Comparison of ENCODE assay signal across 15 cellular contexts in the genomic region with DNA sequence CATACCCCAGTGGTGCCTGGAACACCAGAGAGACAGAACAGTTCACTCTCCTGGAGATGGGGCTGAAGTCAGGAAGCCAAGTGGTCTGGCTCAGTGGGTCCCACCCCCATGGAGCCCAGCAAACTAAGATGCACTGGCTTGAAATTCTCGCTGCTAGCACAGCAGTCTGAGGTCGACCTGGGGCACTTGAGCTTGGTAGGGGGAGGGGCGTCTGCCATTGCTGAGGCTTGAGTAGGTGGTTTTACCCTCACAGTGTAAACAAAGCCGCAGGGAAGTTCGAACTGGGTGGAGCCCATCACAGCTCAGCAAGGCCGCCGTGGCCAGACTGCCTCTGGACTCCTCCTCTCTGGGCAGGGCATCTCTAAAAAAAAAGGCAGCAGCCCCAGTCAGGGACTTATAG.
A peak's percentile ranks its signal among the peaks of the same experiment; 100 is the strongest.
DNase-seq lines count a peak whose midpoint lies in the region; ATAC-seq and TF ChIP-seq lines count a peak whose summit lies in the region.
"Had no signal": no experiment of that assay in that cellular context is flagged by ENCODE, and none has a peak within 500 bp of the region (broad histone marks: within the 10 kb centered on the region; RNA-seq: fewer than 3 reads in every experiment).

No MANE protein-coding gene starts in this region.

- no peak overlapping the region for H3K27ac Mint-ChIP-seq in GM23338
- H3K27ac Mint-ChIP-seq in nephron progenitor cell: peak overlapping the region; percentile 68
- H3K27ac Mint-ChIP-seq in naive thymus-derived CD8-positive, alpha-beta T cell: no peak overlapping the region
- H3K27ac Mint-ChIP-seq: HFFc6; IgD-negative memory B cell; T-helper 1 cell treated with Interleukin-12 subunit alpha and Interleukin-12 subunit beta and Interleukin-4 antibody, amounts not matched to agents 30 μg/mL and 1 μg/mL, for 36 hours had no signal

- DNase-seq in GM23338 (ENCODE audit: low spot score): peak; percentile 81
- peak; percentile 5 for DNase-seq in NCI-H2227 treated with DMSO at 0.1 percent for 48 hours (lab: John Stamatoyannopoulos, UW)
- peak; percentile 4 for DNase-seq in choroid plexus epithelial cell (ENCODE audit: low read depth)
- peak; percentile 50 for DNase-seq in nephron progenitor cell
- DNase-seq in naive thymus-derived CD8-positive, alpha-beta T cell: no peak
- DNase-seq in hippocampal formation (lab: John Stamatoyannopoulos, UW): no peak
- DNase-seq: activated CD4-positive, alpha-beta T cell treated with anti-CD3 and anti-CD28 coated beads, Interleukin-2, amount 50 U/mL, for 4 hours; HFFc6; NCI-H1436 treated with DMSO at 0.1 percent for 48 hours; stimulated activated CD4-positive, alpha-beta T cell treated with anti-CD3 and anti-CD28 coated beads, Interleukin-4, amount 100 ng/mL, for 24 hours; stimulated activated naive CD8-positive, alpha-beta T cell treated with anti-CD3 and anti-CD28 coated beads, Interleukin-15, Interleukin-2, amounts not matched to agents 100 U/mL and 50 U/mL, for 24 hours had no signal

- no peaks in the 10 kb centered on the region for H3K27me3 ChIP-seq in GM23338 (ENCODE audit: insufficient read depth)

- peak; percentile 98 for ATAC-seq in GM23338
- ATAC-seq in naive thymus-derived CD8-positive, alpha-beta T cell: no peak
- no peak for ATAC-seq in GM19455 (IDR thresholded peaks at IDR 0.05; ENCODE audit: unreplicated experiment)
- ATAC-seq in HG02981 (IDR thresholded peaks at IDR 0.05; ENCODE audit: unreplicated experiment): no peak
- ATAC-seq: stimulated activated naive CD8-positive, alpha-beta T cell treated with anti-CD3 and anti-CD28 coated beads, Interleukin-15, Interleukin-2, amounts not matched to agents 100 U/mL and 50 U/mL, for 24 hours had no signal

- H3K36me3 Mint-ChIP-seq in GM23338 (ENCODE audit: low read depth) (no peaks in the 10 kb centered on the region), nephron progenitor cell (ENCODE audit: low read depth) (peaks cover 13% of the 10 kb centered on the region)
- no peaks in the 10 kb centered on the region for H3K36me3 Mint-ChIP-seq in naive thymus-derived CD8-positive, alpha-beta T cell
- H3K36me3 Mint-ChIP-seq: IgD-negative memory B cell had no signal

- H3K27me3 Mint-ChIP-seq in GM23338 (ENCODE audit: insufficient read depth, low read depth, poor library complexity) (no peaks in the 10 kb centered on the region), nephron progenitor cell (ENCODE audit: low read depth, poor library complexity) (peaks cover 11% of the 10 kb centered on the region)
- peaks cover 7 to 38% (median 19%) of the 10 kb centered on the region in 5 donors for H3K27me3 Mint-ChIP-seq in naive thymus-derived CD8-positive, alpha-beta T cell

- H3K4me3 Mint-ChIP-seq in GM23338: peak overlapping the region; percentile 32; the same call in 1 of the 3 replicates
- no peak overlapping the region for H3K4me3 Mint-ChIP-seq in nephron progenitor cell
- no peak overlapping the region for H3K4me3 Mint-ChIP-seq in naive thymus-derived CD8-positive, alpha-beta T cell
- H3K4me3 Mint-ChIP-seq: HFFc6; IgD-negative memory B cell; T-helper 1 cell treated with Interleukin-12 subunit alpha and Interleukin-12 subunit beta and Interleukin-4 antibody, amounts not matched to agents 30 μg/mL and 1 μg/mL, for 36 hours had no signal

- H3K9me3 Mint-ChIP-seq in GM23338: peaks cover 8% of the 10 kb centered on the region; the same call in 2 of the 3 replicates
- peaks cover 30% of the 10 kb centered on the region for H3K9me3 Mint-ChIP-seq in nephron progenitor cell
- H3K9me3 Mint-ChIP-seq in naive thymus-derived CD8-positive, alpha-beta T cell: peaks cover 0 to 8% (median 0%) of the 10 kb centered on the region in 9 donors
- H3K9me3 Mint-ChIP-seq: HFFc6 had no signal

- H3K36me3 ChIP-seq in GM23338 (ENCODE audit: insufficient read depth): no peaks in the 10 kb centered on the region

- POLR2A ChIA-PET in naive thymus-derived CD8-positive, alpha-beta T cell (lab: Charles Lee): no interaction called here

- H3K4me1 ChIP-seq in GM23338 (ENCODE audit: insufficient read depth): peaks cover 16% of the 10 kb centered on the region

- TF ChIP-seq CTCF in GM23338 (conservative IDR thresholded peaks at IDR 0.05; ENCODE audit: low read depth in 2 of 2) (no peak), choroid plexus epithelial cell (conservative IDR thresholded peaks at IDR 0.05; ENCODE audit: low read depth, low read length) (no peak), nephron progenitor cell (IDR thresholded peaks at IDR 0.05) (no peak)

- H3K79me2 ChIP-seq in GM23338 (replicated peaks; ENCODE audit: insufficient read depth): no peaks in the 10 kb centered on the region

- no peak overlapping the region; the same call in 1 of the 2 replicates for H3K4me3 ChIP-seq in GM23338
- no peak overlapping the region for H3K4me3 ChIP-seq in choroid plexus epithelial cell (ENCODE audit: low read depth, low read length)

- H3K4me2 ChIP-seq in GM23338: peak overlapping the region; percentile 74

- H3K4me1 Mint-ChIP-seq in GM23338: peaks cover 27% of the 10 kb centered on the region
- peaks cover 22% of the 10 kb centered on the region for H3K4me1 Mint-ChIP-seq in nephron progenitor cell
- H3K4me1 Mint-ChIP-seq in naive thymus-derived CD8-positive, alpha-beta T cell: no peaks in the 10 kb centered on the region
- H3K4me1 Mint-ChIP-seq: IgD-negative memory B cell had no signal

- no peaks in the 10 kb centered on the region for H3F3A ChIP-seq in GM23338 (replicated peaks; ENCODE audit: low read depth)

- H3K27ac ChIP-seq in GM23338 (ENCODE audit: low read depth): no peak overlapping the region

- H2AFZ ChIP-seq in GM23338: peak overlapping the region; percentile 76

- 0 out of 2 replicates have a peak, but pooled peaks cover 3% of the 10 kb centered on the region for H3K9me2 ChIP-seq in GM23338 (ENCODE audit: insufficient read depth)

- no peaks in the 10 kb centered on the region for H4K20me1 ChIP-seq in GM23338 (replicated peaks; ENCODE audit: insufficient read depth)

TF ChIP-seq in GM23338, 12 proteins besides CTCF, POLR2A, EP300 and RAD21 (continues in another document):
- TF ChIP-seq JUNB (IDR thresholded peaks at IDR 0.05; ENCODE audit: unreplicated experiment): no peak
- TF ChIP-seq, protein P1, sequence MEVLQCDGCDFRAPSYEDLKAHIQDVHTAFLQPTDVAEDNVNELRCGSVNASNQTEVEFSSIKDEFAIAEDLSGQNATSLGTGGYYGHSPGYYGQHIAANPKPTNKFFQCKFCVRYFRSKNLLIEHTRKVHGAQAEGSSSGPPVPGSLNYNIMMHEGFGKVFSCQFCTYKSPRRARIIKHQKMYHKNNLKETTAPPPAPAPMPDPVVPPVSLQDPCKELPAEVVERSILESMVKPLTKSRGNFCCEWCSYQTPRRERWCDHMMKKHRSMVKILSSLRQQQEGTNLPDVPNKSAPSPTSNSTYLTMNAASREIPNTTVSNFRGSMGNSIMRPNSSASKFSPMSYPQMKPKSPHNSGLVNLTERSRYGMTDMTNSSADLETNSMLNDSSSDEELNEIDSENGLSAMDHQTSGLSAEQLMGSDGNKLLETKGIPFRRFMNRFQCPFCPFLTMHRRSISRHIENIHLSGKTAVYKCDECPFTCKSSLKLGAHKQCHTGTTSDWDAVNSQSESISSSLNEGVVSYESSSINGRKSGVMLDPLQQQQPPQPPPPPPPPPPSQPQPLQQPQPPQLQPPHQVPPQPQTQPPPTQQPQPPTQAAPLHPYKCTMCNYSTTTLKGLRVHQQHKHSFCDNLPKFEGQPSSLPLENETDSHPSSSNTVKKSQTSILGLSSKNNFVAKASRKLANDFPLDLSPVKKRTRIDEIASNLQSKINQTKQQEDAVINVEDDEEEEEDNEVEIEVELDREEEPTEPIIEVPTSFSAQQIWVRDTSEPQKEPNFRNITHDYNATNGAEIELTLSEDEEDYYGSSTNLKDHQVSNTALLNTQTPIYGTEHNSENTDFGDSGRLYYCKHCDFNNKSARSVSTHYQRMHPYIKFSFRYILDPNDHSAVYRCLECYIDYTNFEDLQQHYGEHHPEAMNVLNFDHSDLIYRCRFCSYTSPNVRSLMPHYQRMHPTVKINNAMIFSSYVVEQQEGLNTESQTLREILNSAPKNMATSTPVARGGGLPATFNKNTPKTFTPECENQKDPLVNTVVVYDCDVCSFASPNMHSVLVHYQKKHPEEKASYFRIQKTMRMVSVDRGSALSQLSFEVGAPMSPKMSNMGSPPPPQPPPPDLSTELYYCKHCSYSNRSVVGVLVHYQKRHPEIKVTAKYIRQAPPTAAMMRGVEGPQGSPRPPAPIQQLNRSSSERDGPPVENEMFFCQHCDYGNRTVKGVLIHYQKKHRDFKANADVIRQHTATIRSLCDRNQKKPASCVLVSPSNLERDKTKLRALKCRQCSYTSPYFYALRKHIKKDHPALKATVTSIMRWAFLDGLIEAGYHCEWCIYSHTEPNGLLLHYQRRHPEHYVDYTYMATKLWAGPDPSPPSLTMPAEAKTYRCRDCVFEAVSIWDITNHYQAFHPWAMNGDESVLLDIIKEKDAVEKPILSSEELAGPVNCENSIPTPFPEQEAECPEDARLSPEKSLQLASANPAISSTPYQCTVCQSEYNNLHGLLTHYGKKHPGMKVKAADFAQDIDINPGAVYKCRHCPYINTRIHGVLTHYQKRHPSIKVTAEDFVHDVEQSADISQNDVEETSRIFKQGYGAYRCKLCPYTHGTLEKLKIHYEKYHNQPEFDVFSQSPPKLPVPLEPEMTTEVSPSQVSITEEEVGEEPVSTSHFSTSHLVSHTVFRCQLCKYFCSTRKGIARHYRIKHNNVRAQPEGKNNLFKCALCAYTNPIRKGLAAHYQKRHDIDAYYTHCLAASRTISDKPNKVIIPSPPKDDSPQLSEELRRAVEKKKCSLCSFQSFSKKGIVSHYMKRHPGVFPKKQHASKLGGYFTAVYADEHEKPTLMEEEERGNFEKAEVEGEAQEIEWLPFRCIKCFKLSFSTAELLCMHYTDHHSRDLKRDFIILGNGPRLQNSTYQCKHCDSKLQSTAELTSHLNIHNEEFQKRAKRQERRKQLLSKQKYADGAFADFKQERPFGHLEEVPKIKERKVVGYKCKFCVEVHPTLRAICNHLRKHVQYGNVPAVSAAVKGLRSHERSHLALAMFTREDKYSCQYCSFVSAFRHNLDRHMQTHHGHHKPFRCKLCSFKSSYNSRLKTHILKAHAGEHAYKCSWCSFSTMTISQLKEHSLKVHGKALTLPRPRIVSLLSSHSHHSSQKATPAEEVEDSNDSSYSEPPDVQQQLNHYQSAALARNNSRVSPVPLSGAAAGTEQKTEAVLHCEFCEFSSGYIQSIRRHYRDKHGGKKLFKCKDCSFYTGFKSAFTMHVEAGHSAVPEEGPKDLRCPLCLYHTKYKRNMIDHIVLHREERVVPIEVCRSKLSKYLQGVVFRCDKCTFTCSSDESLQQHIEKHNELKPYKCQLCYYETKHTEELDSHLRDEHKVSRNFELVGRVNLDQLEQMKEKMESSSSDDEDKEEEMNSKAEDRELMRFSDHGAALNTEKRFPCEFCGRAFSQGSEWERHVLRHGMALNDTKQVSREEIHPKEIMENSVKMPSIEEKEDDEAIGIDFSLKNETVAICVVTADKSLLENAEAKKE (CRISPR knock-in tag; IDR thresholded peaks at IDR 0.05): no peak
- TF ChIP-seq ZNF114 (CRISPR knock-in tag; IDR thresholded peaks at IDR 0.05): no peak
- no peak for TF ChIP-seq EZH2 (IDR thresholded peaks at IDR 0.05; ENCODE audit: low read depth, unreplicated experiment)

Comparison
In these comparisons a context has a peak if more than half of its experiments do, and no peak if none do; other contexts are left out.
1. DNase-seq: peak in GM23338 (single experiment), NCI-H2227 treated with DMSO at 0.1 percent for 48 hours (single experiment), choroid plexus epithelial cell (single experiment) and nephron progenitor cell (single experiment); none in naive thymus-derived CD8-positive, alpha-beta T cell (0 of 10) and hippocampal formation (0 of 2).